ENCODE assay signal across 18 cellular contexts in the genomic region with DNA sequence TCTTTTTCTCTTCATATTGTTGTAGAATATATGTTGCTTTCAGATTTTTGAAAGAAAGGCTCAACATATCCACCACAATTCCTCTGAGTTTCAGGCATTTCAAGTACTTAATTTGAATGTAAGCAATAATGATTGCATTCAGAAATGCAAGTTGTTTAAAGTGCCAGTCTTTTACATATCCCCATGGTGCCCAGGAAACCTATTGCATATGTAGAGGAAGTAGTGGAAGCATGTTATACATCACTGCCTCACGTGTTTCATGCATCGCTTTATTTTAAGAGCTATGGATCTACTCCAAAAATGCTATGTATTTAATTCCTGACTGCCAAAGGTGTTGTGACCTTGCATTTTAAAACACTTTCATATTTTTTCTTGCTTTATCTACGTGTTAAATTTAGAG. TPM values are rescaled to one million over a fixed set of nuclear protein-coding genes. Genes with fewer than 3 reads are reported as not detected.
DNase-seq lines count a peak whose midpoint lies in the region; ATAC-seq, FAIRE-seq and TF ChIP-seq lines count a peak whose summit lies in the region.
"Had no signal": no experiment of that assay in that cellular context is flagged by ENCODE, and none has a peak within 500 bp of the region (broad histone marks: within the 10 kb centered on the region; RNA-seq: fewer than 3 reads in every experiment).

No MANE protein-coding gene starts in this region.

- H2BK5ac ChIP-seq in H1 (ENCODE audit: low read depth, low read length): no peak overlapping the region

- DNase-seq in heart left ventricle (no peak), left cardiac atrium (no peak), NCI-H526 treated with DMSO at 0.1 percent for 48 hours (lab: John Stamatoyannopoulos, UW) (peak; percentile 65), H1 (ENCODE audit: low read depth in 1 of 2, low spot score in 2 of 2) (no peak), superior temporal gyrus (ENCODE audit: extremely low spot score) (peak; percentile 69), AG08396 (ENCODE audit: low spot score) (no peak)
- DNase-seq in activated CD4-positive, alpha-beta T cell treated with anti-CD3 and anti-CD28 coated beads, Interleukin-2, amount 50 U/mL, for 1 hour: no peak
- DNase-seq: activated gamma-delta T cell treated with Interleukin-2 at 50 U/mL for 16 hours; body of pancreas; effector CD4-positive, alpha-beta T cell; HCEC 1CT; mesenchymal stem cell; NCI-H2081; nucleus accumbens; stimulated activated naive CD4-positive, alpha-beta T cell treated with Interleukin-2 at 50 U/mL for 16 hours had no signal

- H3K4me1 ChIP-seq in heart left ventricle (peaks cover 0 to 89% (median 64%) of the 10 kb centered on the region in 12 donors), H1 (replicated peaks in 1 of 4; ENCODE audit: control insufficient read depth in 3 of 4, insufficient read depth in 4 of 4, low read length in 3 of 4) (peaks cover 3 to 11% (median 6%) of the 10 kb centered on the region in 4 experiments)

- TF ChIP-seq RAD21 in H1 (IDR thresholded peaks at IDR 0.05 in 1 of 2, conservative IDR thresholded peaks at IDR 0.05 in 1 of 2; ENCODE audit: low read depth in 2 of 2, low read length in 2 of 2): no peak

- CTCF ChIA-PET in H1 (lab: Charles Lee; ENCODE audit: partially characterized antibody): interaction anchor here (1.6 to 1.9 kb wide), 2 partner anchors 9 to 55 kb away, joined by 7 to 8 read pairs; no protein-coding TSS in a partner anchor

- H2BK12ac ChIP-seq in H1 (ENCODE audit: low read depth, low read length): no peak overlapping the region

- intact Hi-C loops in heart left ventricle (cut with DNase I) (loop anchor here in 1 of 10 donors (2.0 kb wide), 1 partner anchor 27 kb away; a partner anchor contains a TSS), left cardiac atrium (cut with DNase I) (no loop called here)

- H3K14ac ChIP-seq in H1 (ENCODE audit: insufficient read length): no peak overlapping the region

- no peak overlapping the region for H4K91ac ChIP-seq in H1 (replicated peaks; ENCODE audit: insufficient read length, low read length)

- FAIRE-seq in H1 (lab: Jason Lieb, UNC): no peak
- FAIRE-seq: D721Med had no signal

- peak overlapping the region in 10 of 12 donors; percentile 19 to 89 (median 86) for H3K27ac ChIP-seq in heart left ventricle
- peak overlapping the region; percentile 24; the same call in 1 of the 2 replicates for H3K27ac ChIP-seq in H1 (ENCODE audit: low read depth, low read length)
- H3K27ac ChIP-seq: body of pancreas had no signal

- no peak overlapping the region for H2AFZ ChIP-seq in H1 (ENCODE audit: low read length)

- H3K18ac ChIP-seq in H1 (ENCODE audit: extremely low read depth, low read length): no peak overlapping the region

- H4K20me1 ChIP-seq in H1 (replicated peaks in 1 of 2; ENCODE audit: control insufficient read depth in 1 of 2, insufficient read depth in 2 of 2, low read length in 2 of 2): no peaks in the 10 kb centered on the region

- H3K23me2 ChIP-seq in H1 (ENCODE audit: low read depth, low read length): 0 out of 2 replicates have a peak, but pooled peaks cover 5% of the 10 kb centered on the region

- WGBS in heart left ventricle, 4 donors: 43 to 62% (median 52%) methylated on average over 3 of the region's 3 CpGs
- WGBS in H1 (ENCODE audit: extremely low coverage in 1 of 2, insufficient coverage in 1 of 2, insufficient read length in 1 of 2, insufficient replicate concordance in 2 of 2, low coverage in 1 of 2, low lambda C conversion rate in 2 of 2, missing lambda C conversion rate in 1 of 2), 2 experiments: 6% methylated on average over 3 of the region's 3 CpGs; no CpG with 5 or more reads in 1 of the 2 experiments

- H3K56ac ChIP-seq in H1 (replicated peaks; ENCODE audit: insufficient read length, low read depth, low read length): no peak overlapping the region

- H2AK5ac ChIP-seq in H1 (ENCODE audit: low read depth, low read length): no peak overlapping the region

- no peak overlapping the region for H3K23ac ChIP-seq in H1 (ENCODE audit: insufficient read length)

- peak overlapping the region in 3 of 12 donors; percentile 6 to 30 (median 27) for H3K4me3 ChIP-seq in heart left ventricle
- H3K4me3 ChIP-seq in H1 (ENCODE audit: extremely low read depth in 1 of 4, insufficient read depth in 2 of 4, low read depth in 3 of 4, low read length in 4 of 4): peak overlapping the region in 1 of 4 experiments; percentile 25; a peak in 1 of 8 replicates
- H3K4me3 ChIP-seq: body of pancreas, smooth muscle cell had no signal

- H3K4me2 ChIP-seq in H1 (ENCODE audit: insufficient read depth in 1 of 2, low read depth in 2 of 2, low read length in 2 of 2): peak overlapping the region; percentile 15 to 49; a peak in 3 of 4 replicates
- H3K4me2 ChIP-seq: smooth muscle cell had no signal

- TF ChIP-seq POLR2A in heart left ventricle (IDR thresholded peaks at IDR 0.05): no peak
- TF ChIP-seq POLR2A in H1 (IDR thresholded peaks at IDR 0.05; ENCODE audit: control extremely low read depth in 1 of 2, low read depth in 2 of 2, low read length in 2 of 2): no peak

- TF ChIP-seq CTCF in heart left ventricle (IDR thresholded peaks at IDR 0.05) (no peak), H1 (IDR thresholded peaks at IDR 0.05; ENCODE audit: control extremely low read depth in 1 of 3, insufficient read depth in 1 of 3, low read depth in 1 of 3, low read length in 3 of 3) (no peak)

- TF ChIP-seq EP300 in H1 (IDR thresholded peaks at IDR 0.05; ENCODE audit: borderline replicate concordance in 1 of 2, low read depth in 2 of 2, low read length in 2 of 2): no peak

- H3K9me3 ChIP-seq in heart left ventricle (no peaks in the 10 kb centered on the region), H1 (ENCODE audit: insufficient read depth in 2 of 2, low read depth in 1 of 2, low read length in 1 of 2) (no peaks in the 10 kb centered on the region)
- H3K9me3 ChIP-seq: body of pancreas had no signal

- H4K5ac ChIP-seq in H1 (ENCODE audit: insufficient read length, low read depth, low read length): peak overlapping the region; percentile 94

- ATAC-seq in heart left ventricle: no peak
- ATAC-seq in left cardiac atrium: no peak
- ATAC-seq in HG03457 (IDR thresholded peaks at IDR 0.05; ENCODE audit: unreplicated experiment): no peak
- ATAC-seq: body of pancreas had no signal

- H2BK20ac ChIP-seq in H1 (ENCODE audit: low read length): no peak overlapping the region

- H3K79me1 ChIP-seq in H1 (ENCODE audit: low read depth, low read length): no peaks in the 10 kb centered on the region

- H3K79me2 ChIP-seq in H1 (ENCODE audit: control insufficient read depth in 1 of 2, insufficient read depth in 2 of 2, low read length in 2 of 2): peaks cover 0 to 23% of the 10 kb centered on the region in 2 experiments; a peak in 2 of 4 replicates

- POLR2A ChIA-PET in H1 (lab: Charles Lee; ENCODE audit: partially characterized antibody): interaction anchor here (0.6 to 2.2 kb wide), 3 partner anchors 9 to 47 kb away, joined by 3 to 12 read pairs (median 3); no protein-coding TSS in a partner anchor

- no peak overlapping the region for H4K8ac ChIP-seq in H1 (ENCODE audit: extremely low read depth, insufficient read depth, low read length)

- H2BK15ac ChIP-seq in H1 (ENCODE audit: low read length): no peak overlapping the region

- no peak overlapping the region for H3K4ac ChIP-seq in H1 (replicated peaks; ENCODE audit: insufficient read length, low read depth, low read length)

- H3K9ac ChIP-seq in H1 (replicated peaks in 1 of 4; ENCODE audit: extremely low read depth in 1 of 4, low read depth in 3 of 4, low read length in 3 of 4): no peak overlapping the region

- peaks cover 0 to 26% (median 19%) of the 10 kb centered on the region in 9 donors for H3K36me3 ChIP-seq in heart left ventricle
- H3K36me3 ChIP-seq in H1 (ENCODE audit: control insufficient read depth in 2 of 4, insufficient read depth in 4 of 4, low read length in 3 of 4): no peaks in the 10 kb centered on the region

- H3K27me3 ChIP-seq in heart left ventricle (no peaks in the 10 kb centered on the region), H1 (replicated peaks in 1 of 4; ENCODE audit: control insufficient read depth in 3 of 4, extremely low read depth in 1 of 4, insufficient read depth in 3 of 4, low read length in 3 of 4) (no peaks in the 10 kb centered on the region)
- H3K27me3 ChIP-seq: body of pancreas had no signal

- H2BK120ac ChIP-seq in H1 (replicated peaks; ENCODE audit: low read depth, low read length): no peak overlapping the region

TF ChIP-seq in H1, 55 proteins besides CTCF, POLR2A, EP300 and RAD21 (continues in another document):
- TF ChIP-seq, protein P1, sequence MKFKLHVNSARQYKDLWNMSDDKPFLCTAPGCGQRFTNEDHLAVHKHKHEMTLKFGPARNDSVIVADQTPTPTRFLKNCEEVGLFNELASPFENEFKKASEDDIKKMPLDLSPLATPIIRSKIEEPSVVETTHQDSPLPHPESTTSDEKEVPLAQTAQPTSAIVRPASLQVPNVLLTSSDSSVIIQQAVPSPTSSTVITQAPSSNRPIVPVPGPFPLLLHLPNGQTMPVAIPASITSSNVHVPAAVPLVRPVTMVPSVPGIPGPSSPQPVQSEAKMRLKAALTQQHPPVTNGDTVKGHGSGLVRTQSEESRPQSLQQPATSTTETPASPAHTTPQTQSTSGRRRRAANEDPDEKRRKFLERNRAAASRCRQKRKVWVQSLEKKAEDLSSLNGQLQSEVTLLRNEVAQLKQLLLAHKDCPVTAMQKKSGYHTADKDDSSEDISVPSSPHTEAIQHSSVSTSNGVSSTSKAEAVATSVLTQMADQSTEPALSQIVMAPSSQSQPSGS (IDR thresholded peaks at IDR 0.05; ENCODE audit: low read length): no peak
- TF ChIP-seq SP4 (IDR thresholded peaks at IDR 0.05; ENCODE audit: low read length): no peak
- peak; percentile 3; the same call in 1 of the 2 replicates for TF ChIP-seq TEAD4 (IDR thresholded peaks at IDR 0.05; ENCODE audit: low read depth, low read length)
- peak; percentile 88 for TF ChIP-seq NANOG (IDR thresholded peaks at IDR 0.05; ENCODE audit: insufficient read depth, low read depth, low read length, poor library complexity, severe bottlenecking)
- TF ChIP-seq SRF (IDR thresholded peaks at IDR 0.05; ENCODE audit: low read depth, low read length): no peak

RNA-seq across cellular contexts. Expression of a gene that starts 28.1 kb away (rescaled TPM):
- 100 to 1,000 TPM; 104 to 217 (median 172) TPM for total RNA-seq in heart left ventricle
- polyA plus RNA-seq in heart left ventricle: 100 to 1,000 TPM in 1 of 2 donors, 10 to 100 TPM in 1; 28.7 to 158 TPM
- total RNA-seq in left cardiac atrium: 100 to 1,000 TPM in 1 of 2 donors, 10 to 100 TPM in 1; 73.8 to 178 TPM
- 13.4 and 14.3 TPM in 2 replicates for total RNA-seq in H1 (2021; fragmentation: NEBNext Ultra II Directional; extraction: Animal tissue kit (Norgen Biotek cat#: 25700))
- polyA plus RNA-seq in H1 (2011; rRNA removed): 5.7 and 8.4 TPM in 2 replicates
- 5.6 TPM for polyA plus RNA-seq in H1 (2011; cell fraction: cytosol; rRNA removed)
- 6.6 TPM for polyA plus RNA-seq in H1 (2011; cell fraction: nucleus; rRNA removed)
- polyA plus RNA-seq in H1 (2012, experiment 1 of 2): 8.2 to 11.1 TPM (median 9.9 TPM) in 4 replicates
- 0.79 TPM for polyA plus RNA-seq in H1 (2012, experiment 2 of 2)
- 5.9 TPM for polyA plus RNA-seq in H1 (2013, experiment 1 of 2)
- 4.8 TPM for polyA plus RNA-seq in H1 (2013, experiment 2 of 2)
- polyA minus RNA-seq in H1 (2011; rRNA and poly(A)+ RNA removed): 33.2 and 45.1 TPM in 2 replicates
- polyA minus RNA-seq in H1 (2011; cell fraction: cytosol; rRNA and poly(A)+ RNA removed): 8.7 TPM
- polyA minus RNA-seq in H1 (2011; cell fraction: nucleus; rRNA and poly(A)+ RNA removed): 22.2 TPM

Comparison
In these comparisons a context has a peak if more than half of its experiments do, and no peak if none do; other contexts are left out.
1. DNase-seq: peak in NCI-H526 treated with DMSO at 0.1 percent for 48 hours (single experiment) and superior temporal gyrus (single experiment); none in heart left ventricle (0 of 5), left cardiac atrium (single experiment), H1 (0 of 2), activated CD4-positive, alpha-beta T cell treated with anti-CD3 and anti-CD28 coated beads, Interleukin-2, amount 50 U/mL, for 1 hour (single experiment) and AG08396 (single experiment).